6 cellular contexts compared by ENCODE assay signal in the genomic region with DNA sequence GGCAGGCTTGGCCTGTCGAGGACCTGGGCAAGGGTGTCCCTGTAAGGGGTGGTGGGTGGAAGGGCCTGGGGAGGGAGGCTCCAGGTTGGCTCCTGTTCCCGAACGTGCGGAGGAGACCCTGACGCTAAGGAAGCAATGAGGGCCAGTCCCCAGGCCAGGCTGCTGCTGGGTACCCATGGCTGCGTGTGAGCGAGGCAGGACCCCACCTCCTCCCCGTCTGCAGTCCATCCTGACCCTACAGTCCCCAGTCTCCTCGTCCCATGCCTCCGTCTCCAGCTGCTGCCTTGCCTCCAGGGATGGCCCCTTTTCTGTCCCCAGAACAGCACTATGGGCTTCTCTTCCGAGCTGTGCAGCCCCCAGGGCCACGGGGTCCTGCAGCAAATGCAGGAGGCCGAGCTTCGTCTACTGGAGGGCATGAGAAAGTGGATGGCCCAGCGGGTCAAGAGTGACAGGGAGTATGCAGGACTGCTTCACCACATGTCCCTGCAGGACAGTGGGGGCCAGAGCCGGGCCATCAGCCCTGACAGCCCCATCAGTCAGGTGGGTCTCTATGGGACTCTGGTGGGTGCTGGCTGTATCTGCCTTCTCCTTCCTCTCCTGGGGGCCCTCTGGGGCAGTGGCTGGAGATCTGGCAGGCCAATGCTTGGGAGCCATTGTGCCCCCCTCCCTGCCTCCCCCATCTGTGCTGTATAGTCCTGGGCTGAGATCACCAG. TPM values are rescaled to one million over a fixed set of nuclear protein-coding genes. Genes with fewer than 3 reads are reported as not detected.
DNase-seq lines count a peak whose midpoint lies in the region; TF ChIP-seq lines count a peak whose summit lies in the region.

No MANE protein-coding gene starts in this region.

- DNase-seq in T-helper 1 cell (no peak), iPS DF 6.9 (ENCODE audit: low read depth, low spot score) (no peak), thyroid gland (no peak), DMS153 (lab: John Stamatoyannopoulos, UW) (no peak), nucleus accumbens (lab: John Stamatoyannopoulos, UW) (no peak)

- no peak overlapping the region for H3K27ac ChIP-seq in iPS DF 6.9 (ENCODE audit: low read length)
- H3K27ac ChIP-seq in thyroid gland = peak overlapping the region; percentile 96 to 98 (median 96)

- H3K27me3 Mint-ChIP-seq in T-helper 1 cell treated with Interleukin-12 subunit alpha and Interleukin-12 subunit beta and Interleukin-4 antibody, amounts not matched to agents 30 μg/mL and 1 μg/mL, for 36 hours (ENCODE audit: low read depth) = no peaks in the 10 kb centered on the region

- TF ChIP-seq POLR2A in thyroid gland (IDR thresholded peaks at IDR 0.05) = no peak

- H3K9me3 ChIP-seq in iPS DF 6.9 (ENCODE audit: control insufficient read depth, insufficient read depth, low read length) = no peaks in the 10 kb centered on the region
- H3K9me3 ChIP-seq in thyroid gland = no peaks in the 10 kb centered on the region

- H3K4me3 ChIP-seq in iPS DF 6.9 (ENCODE audit: low read length) = peak overlapping the region; percentile 34; the same call in 1 of the 2 replicates
- H3K4me3 ChIP-seq in thyroid gland (replicated peaks in 1 of 3) = peak overlapping the region; percentile 52 to 77 (median 57)

- H3K4me3 Mint-ChIP-seq in T-helper 1 cell treated with Interleukin-12 subunit alpha and Interleukin-12 subunit beta and Interleukin-4 antibody, amounts not matched to agents 30 μg/mL and 1 μg/mL, for 36 hours = peak overlapping the region; percentile 54

- no peaks in the 10 kb centered on the region for H3K9me3 Mint-ChIP-seq in T-helper 1 cell treated with Interleukin-12 subunit alpha and Interleukin-12 subunit beta and Interleukin-4 antibody, amounts not matched to agents 30 μg/mL and 1 μg/mL, for 36 hours

- peaks cover 56% of the 10 kb centered on the region for H3K36me3 Mint-ChIP-seq in T-helper 1 cell treated with Interleukin-12 subunit alpha and Interleukin-12 subunit beta and Interleukin-4 antibody, amounts not matched to agents 30 μg/mL and 1 μg/mL, for 36 hours (ENCODE audit: low read depth)

- WGBS in iPS DF 6.9 (ENCODE audit: insufficient coverage, insufficient read length) = no CpG with 5 or more reads among the region's 16 CpGs
- 41 to 58% methylated on average over 5 to 14 of the region's 16 CpGs for WGBS in thyroid gland, 2 donors

- H3K36me3 ChIP-seq in iPS DF 6.9 (ENCODE audit: control insufficient read depth, insufficient read depth, low read length) = peaks cover 9% of the 10 kb centered on the region
- H3K36me3 ChIP-seq in thyroid gland = peaks cover 28 to 30% of the 10 kb centered on the region in 2 donors

- no peaks in the 10 kb centered on the region for H3K27me3 ChIP-seq in iPS DF 6.9 (ENCODE audit: control insufficient read depth, insufficient read depth, low read length)
- H3K27me3 ChIP-seq in thyroid gland = no peaks in the 10 kb centered on the region

- peak overlapping the region; percentile 76 for H3K27ac Mint-ChIP-seq in T-helper 1 cell treated with Interleukin-12 subunit alpha and Interleukin-12 subunit beta and Interleukin-4 antibody, amounts not matched to agents 30 μg/mL and 1 μg/mL, for 36 hours

- peaks cover 54% of the 10 kb centered on the region for H3K4me1 Mint-ChIP-seq in T-helper 1 cell treated with Interleukin-12 subunit alpha and Interleukin-12 subunit beta and Interleukin-4 antibody, amounts not matched to agents 30 μg/mL and 1 μg/mL, for 36 hours (ENCODE audit: low read depth)

- intact Hi-C loops in thyroid gland (cut with DNase I) = loop anchor here (5.0 to 10.0 kb wide), 2 partner anchors 168 to 560 kb away; a partner anchor contains a TSS

- TF ChIP-seq CTCF in thyroid gland (IDR thresholded peaks at IDR 0.05) = no peak

- peaks cover 2% of the 10 kb centered on the region; the same call in 1 of the 2 replicates for H3K4me1 ChIP-seq in iPS DF 6.9 (ENCODE audit: control insufficient read depth, insufficient read depth, low read length)
- H3K4me1 ChIP-seq in thyroid gland = peaks cover 25 to 39% of the 10 kb centered on the region in 2 donors

RNA-seq across cellular contexts. Expression of a gene that starts 0.6 kb away (rescaled TPM):
- 10 to 100 TPM; 34.1 to 44.5 (median 36.0) TPM for total RNA-seq in thyroid gland

RNA-seq across cellular contexts. Expression of a gene that starts 16.5 kb away (rescaled TPM):
- 100 to 1,000 TPM in 2 of 4 donors, 10 to 100 TPM in 2; 88.6 to 128 (median 102) TPM for total RNA-seq in thyroid gland

RNA-seq across cellular contexts. Expression of a gene that starts 18.2 kb away (rescaled TPM):
- 100 to 1,000 TPM in 1 of 4 donors, 10 to 100 TPM in 3; 30.1 to 129 (median 58.9) TPM for total RNA-seq in thyroid gland

RNA-seq across cellular contexts. Expression of a gene that starts 47.5 kb away (rescaled TPM):
- 10 to 100 TPM; 13.3 to 25.7 (median 18.0) TPM for total RNA-seq in thyroid gland

RNA-seq across cellular contexts. Expression of a gene that starts 50.2 kb away (rescaled TPM):
- total RNA-seq in thyroid gland = 10 to 100 TPM; 26.3 to 59.3 (median 43.9) TPM
